ENCODE assay signal across 17 cellular contexts in genomic region chr18:3873698-3874495, GRCh38.
DNase-seq lines count a peak whose midpoint lies in the region; ATAC-seq and TF ChIP-seq lines count a peak whose summit lies in the region.
"Had no signal": no experiment of that assay in that cellular context is flagged by ENCODE, and none has a peak within 500 bp of the region (broad histone marks: within the 10 kb centered on the region; RNA-seq: fewer than 3 reads in every experiment).

No MANE protein-coding gene starts in this region.

- H3K36me3 ChIP-seq in upper lobe of right lung, result no peaks in the 10 kb centered on the region

- H3K4me1 Mint-ChIP-seq in CD14-positive monocyte (peaks cover 59% of the 10 kb centered on the region), mesothelial cell of epicardium (peaks cover 39% of the 10 kb centered on the region), T-cell (peaks cover 0 to 4% (median 1%) of the 10 kb centered on the region in 3 donors)
- H3K4me1 Mint-ChIP-seq: naive B cell had no signal

- H3K36me3 Mint-ChIP-seq in CD14-positive monocyte, result no peaks in the 10 kb centered on the region
- H3K36me3 Mint-ChIP-seq in mesothelial cell of epicardium, result no peaks in the 10 kb centered on the region
- H3K36me3 Mint-ChIP-seq in T-cell, result no peaks in the 10 kb centered on the region
- H3K36me3 Mint-ChIP-seq: naive B cell had no signal

- H3K9me3 Mint-ChIP-seq in CD14-positive monocyte, result no peaks in the 10 kb centered on the region
- H3K9me3 Mint-ChIP-seq in mesothelial cell of epicardium, result no peaks in the 10 kb centered on the region
- no peaks in the 10 kb centered on the region for H3K9me3 Mint-ChIP-seq in T-cell
- H3K9me3 Mint-ChIP-seq: CD4-positive, alpha-beta T cell; naive B cell had no signal

- no peak overlapping the region for H3K27ac ChIP-seq in upper lobe of right lung
- H3K27ac ChIP-seq: RWPE1 had no signal

- no peaks in the 10 kb centered on the region for H3K27me3 ChIP-seq in upper lobe of right lung

- H3K27ac Mint-ChIP-seq in CD14-positive monocyte (peak overlapping the region in 2 of 7 donors; percentile 6 to 23), mesothelial cell of epicardium (peak overlapping the region; percentile 2), T-cell (no peak overlapping the region)
- H3K27ac Mint-ChIP-seq: CD4-positive, alpha-beta T cell; effector memory CD8-positive, alpha-beta T cell had no signal

- no peaks in the 10 kb centered on the region for H3K9me3 ChIP-seq in upper lobe of right lung

- CTCF ChIA-PET in T-cell (lab: Charles Lee), result no interaction called here

- H3K4me3 Mint-ChIP-seq in CD14-positive monocyte, result peak overlapping the region; percentile 47 to 88
- H3K4me3 Mint-ChIP-seq in mesothelial cell of epicardium, result peak overlapping the region; percentile 49
- no peak overlapping the region for H3K4me3 Mint-ChIP-seq in T-cell
- H3K4me3 Mint-ChIP-seq: CD4-positive, alpha-beta T cell; effector memory CD8-positive, alpha-beta T cell; naive B cell had no signal

- TF ChIP-seq CTCF in CD14-positive monocyte (IDR thresholded peaks at IDR 0.05) (no peak), mesothelial cell of epicardium (IDR thresholded peaks at IDR 0.05; ENCODE audit: unreplicated experiment) (no peak), upper lobe of right lung (IDR thresholded peaks at IDR 0.05) (no peak)

- peaks cover 6% of the 10 kb centered on the region for H3K4me1 ChIP-seq in upper lobe of right lung

- H3K27me3 Mint-ChIP-seq in CD14-positive monocyte (ENCODE audit: low read depth in 3 of 3) (no peaks in the 10 kb centered on the region), mesothelial cell of epicardium (ENCODE audit: low read depth) (no peaks in the 10 kb centered on the region), T-cell (peaks cover 6 to 35% of the 10 kb centered on the region in 2 donors)

- no peak for ATAC-seq in T-cell (replicated peaks in 1 of 4)
- ATAC-seq in left lobe of liver, result no peak
- ATAC-seq in upper lobe of right lung, result no peak
- ATAC-seq in HG03565 (IDR thresholded peaks at IDR 0.05; ENCODE audit: unreplicated experiment), result no peak
- ATAC-seq: effector memory CD8-positive, alpha-beta T cell had no signal

- DNase-seq in CD14-positive monocyte (ENCODE audit: low spot score) (no peak), NCI-H128 (lab: John Stamatoyannopoulos, UW; ENCODE audit: unreplicated experiment) (peak; percentile 38), astrocyte of the hippocampus (ENCODE audit: low read depth, low spot score) (peak; percentile 32), mesothelial cell of epicardium (ENCODE audit: low spot score in 2 of 2, unreplicated experiment in 2 of 2) (no peak), T-cell (no peak), left lobe of liver (ENCODE audit: low spot score) (no peak), upper lobe of right lung (no peak)
- DNase-seq: activated T-cell treated with anti-CD3 and anti-CD28 coated beads for 4 hours; amygdala; CD4-positive, alpha-beta T cell; effector memory CD8-positive, alpha-beta T cell; GOT3; naive B cell; NCI-H1694; stimulated activated CD4-positive, alpha-beta T cell treated with anti-CD3 and anti-CD28 coated beads, Interleukin-12 subunit alpha, Interleukin-12 subunit beta, amount 100 ng/mL, for 4 hours had no signal

- no peak overlapping the region for H3K4me3 ChIP-seq in upper lobe of right lung

- intact Hi-C loops in CD14-positive monocyte (cut with micrococcal nuclease), result loop anchor here (5.0 to 10.0 kb wide), 4 partner anchors 169 to 599 kb away; no protein-coding TSS in a partner anchor
- intact Hi-C loops in upper lobe of right lung (cut with DNase I), result no loop called here

- POLR2A ChIA-PET in T-cell (lab: Charles Lee), result no interaction called here

Comparison
In these comparisons a context has a peak if more than half of its experiments do, and no peak if none do; other contexts are left out.
1. DNase-seq: peak in NCI-H128 (single experiment) and astrocyte of the hippocampus (single experiment); none in CD14-positive monocyte (single experiment), mesothelial cell of epicardium (0 of 2), T-cell (0 of 34), left lobe of liver (single experiment) and upper lobe of right lung (single experiment).
2. H3K4me3 Mint-ChIP-seq: peak in CD14-positive monocyte (2 of 2) and mesothelial cell of epicardium (single experiment); none in T-cell (0 of 3).